In the genomic region with DNA sequence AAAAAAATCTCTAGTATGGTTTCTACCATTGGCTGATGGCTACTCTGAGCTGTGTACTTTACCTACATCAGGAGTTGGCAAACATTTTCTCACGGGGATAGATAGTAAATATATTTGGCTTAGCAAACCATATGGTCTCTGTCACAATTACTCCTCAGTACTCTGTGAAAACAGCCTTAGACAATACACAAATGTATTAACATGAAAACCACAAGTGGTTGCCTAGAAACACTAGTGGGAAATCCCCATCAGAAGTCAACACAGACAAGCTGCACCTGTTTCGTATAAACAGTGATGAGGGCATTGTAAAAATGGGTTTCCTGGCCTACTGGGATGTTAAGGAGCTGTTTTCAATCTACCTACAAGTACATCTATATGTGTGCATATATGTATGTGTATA, we compare ENCODE assay signal across 8 cellular contexts.
DNase-seq lines count a peak whose midpoint lies in the region; ATAC-seq and TF ChIP-seq lines count a peak whose summit lies in the region.

No MANE protein-coding gene starts in this region.

- H3K36me3 ChIP-seq in body of pancreas (replicated peaks in 1 of 2; ENCODE audit: insufficient read depth in 1 of 2, low read depth in 2 of 2) (no peaks in the 10 kb centered on the region), adrenal gland (replicated peaks in 1 of 2) (no peaks in the 10 kb centered on the region)

- no peaks in the 10 kb centered on the region for H3K4me1 Mint-ChIP-seq in natural killer cell

- H3K4me1 ChIP-seq in body of pancreas (no peaks in the 10 kb centered on the region), adrenal gland (replicated peaks in 1 of 2) (no peaks in the 10 kb centered on the region)

- H3K27me3 ChIP-seq in body of pancreas (no peaks in the 10 kb centered on the region), adrenal gland (no peaks in the 10 kb centered on the region)

- no peak overlapping the region for H3K27ac Mint-ChIP-seq in natural killer cell

- TF ChIP-seq POLR2A in body of pancreas (IDR thresholded peaks at IDR 0.05): no peak
- no peak for TF ChIP-seq POLR2A in adrenal gland (IDR thresholded peaks at IDR 0.05)

- H3K9me3 ChIP-seq in body of pancreas (peaks cover 0 to 4% (median 0%) of the 10 kb centered on the region in 3 donors), adrenal gland (replicated peaks in 1 of 3) (no peaks in the 10 kb centered on the region)

- ATAC-seq in GM21825 (IDR thresholded peaks at IDR 0.05; ENCODE audit: unreplicated experiment): peak; percentile 100
- peak; percentile 59 for ATAC-seq in body of pancreas
- no peak for ATAC-seq in natural killer cell

- WGBS in body of pancreas, 2 donors: 14 to 23% methylated on average over 2 of the region's 2 CpGs
- 68 to 89% (median 80%) methylated on average over 2 of the region's 2 CpGs for WGBS in adrenal gland, 4 donors

- peaks cover 8 to 14% of the 10 kb centered on the region in 2 donors for H3K9me3 Mint-ChIP-seq in natural killer cell

- H3K27me3 Mint-ChIP-seq in natural killer cell (ENCODE audit: low read depth in 2 of 2): no peaks in the 10 kb centered on the region

- TF ChIP-seq CTCF in GM12865 (IDR thresholded peaks at IDR 0.05; ENCODE audit: insufficient read depth, low read depth, low read length, missing control alignments) (no peak), body of pancreas (IDR thresholded peaks at IDR 0.05) (no peak), adrenal gland (IDR thresholded peaks at IDR 0.05) (no peak), natural killer cell (IDR thresholded peaks at IDR 0.05) (no peak)

- intact Hi-C loops in body of pancreas (cut with DNase I): no loop called here
- intact Hi-C loops in adrenal gland (cut with DNase I): no loop called here
- intact Hi-C loops in natural killer cell (cut with micrococcal nuclease): no loop called here

- H3K4me3 Mint-ChIP-seq in natural killer cell: no peak overlapping the region

- H3K27ac ChIP-seq in body of pancreas: no peak overlapping the region
- no peak overlapping the region for H3K27ac ChIP-seq in adrenal gland

- peak; percentile 92 for DNase-seq in GM12865 (ENCODE audit: low read depth)
- peak; percentile 95 for DNase-seq in NCI-H1105 treated with DMSO at 0.1 percent for 48 hours (lab: John Stamatoyannopoulos, UW)
- DNase-seq in body of pancreas: peak in 1 of 4 donors; percentile 20
- DNase-seq in stimulated activated naive CD4-positive, alpha-beta T cell (lab: John Stamatoyannopoulos, UW): no peak
- DNase-seq in activated CD4-positive, alpha-beta T cell treated with anti-CD3 and anti-CD28 coated beads, Interleukin-2, amount 50 U/mL, for 4 hours: no peak
- DNase-seq in adrenal gland: no peak
- no peak for DNase-seq in natural killer cell

- no peaks in the 10 kb centered on the region for H3K36me3 Mint-ChIP-seq in natural killer cell

- H3K4me3 ChIP-seq in GM12865 (ENCODE audit: low read depth, low read length) (no peak overlapping the region), body of pancreas (no peak overlapping the region), adrenal gland (no peak overlapping the region)

Comparison
In these comparisons a context has a peak if more than half of its experiments do, and no peak if none do; other contexts are left out.
1. DNase-seq: peak in GM12865 (single experiment) and NCI-H1105 treated with DMSO at 0.1 percent for 48 hours (single experiment); none in stimulated activated naive CD4-positive, alpha-beta T cell (0 of 6), activated CD4-positive, alpha-beta T cell treated with anti-CD3 and anti-CD28 coated beads, Interleukin-2, amount 50 U/mL, for 4 hours (0 of 2), adrenal gland (0 of 7) and natural killer cell (single experiment).
2. ATAC-seq: peak in GM21825 (single experiment) and body of pancreas (single experiment); none in natural killer cell (0 of 3).